Comparison of ENCODE assay signal across 9 cellular contexts in genomic region chr2:230661072-230661957, GRCh38. TPM values are rescaled to one million over a fixed set of nuclear protein-coding genes. Genes with fewer than 3 reads are reported as not detected.
DNase-seq lines count a peak whose midpoint lies in the region; ATAC-seq and TF ChIP-seq lines count a peak whose summit lies in the region.
"Had no signal": no experiment of that assay in that cellular context is flagged by ENCODE, and none has a peak within 500 bp of the region (broad histone marks: within the 10 kb centered on the region; RNA-seq: fewer than 3 reads in every experiment).

No MANE protein-coding gene starts in this region.

- peak; percentile 90 for DNase-seq in activated CD8-positive, alpha-beta memory T cell treated with anti-CD3 and anti-CD28 coated beads, Interleukin-2, amount 10 ng/mL, durations not matched to agents 7 days and 5 days
- DNase-seq in spleen (no peak), GM13977 (ENCODE audit: low spot score) (no peak), MG63 (no peak), Kasumi-1 (lab: John Stamatoyannopoulos, UW) (no peak), NCI-H2171 (lab: John Stamatoyannopoulos, UW) (no peak)

- peaks cover 14% of the 10 kb centered on the region for H3K36me3 Mint-ChIP-seq in activated CD8-positive, alpha-beta memory T cell treated with anti-CD3 and anti-CD28 coated beads, Interleukin-2, amount 10 ng/mL, durations not matched to agents 7 days and 5 days

- peak overlapping the region; percentile 85 for H3K4me3 Mint-ChIP-seq in activated CD8-positive, alpha-beta memory T cell treated with anti-CD3 and anti-CD28 coated beads, Interleukin-2, amount 10 ng/mL, durations not matched to agents 7 days and 5 days

- peaks cover 43 to 99% (median 84%) of the 10 kb centered on the region in 6 donors for H3K4me1 ChIP-seq in spleen
- H3K4me1 ChIP-seq: right lobe of liver had no signal

- no peaks in the 10 kb centered on the region for H3K27me3 Mint-ChIP-seq in activated CD8-positive, alpha-beta memory T cell treated with anti-CD3 and anti-CD28 coated beads, Interleukin-2, amount 10 ng/mL, durations not matched to agents 7 days and 5 days

- H3K4me1 Mint-ChIP-seq in activated CD8-positive, alpha-beta memory T cell treated with anti-CD3 and anti-CD28 coated beads, Interleukin-2, amount 10 ng/mL, durations not matched to agents 7 days and 5 days, result peaks cover 98% of the 10 kb centered on the region

- H3K27me3 ChIP-seq in spleen (replicated peaks in 1 of 7), result peaks cover 0 to 5% (median 0%) of the 10 kb centered on the region in 7 donors
- no peaks in the 10 kb centered on the region for H3K27me3 ChIP-seq in MG63
- H3K27me3 ChIP-seq: right lobe of liver had no signal

- H3K9me3 Mint-ChIP-seq in activated CD8-positive, alpha-beta memory T cell treated with anti-CD3 and anti-CD28 coated beads, Interleukin-2, amount 10 ng/mL, durations not matched to agents 7 days and 5 days (ENCODE audit: low read depth), result no peaks in the 10 kb centered on the region

- H3K36me3 ChIP-seq in spleen (no peaks in the 10 kb centered on the region), MG63 (no peaks in the 10 kb centered on the region)
- H3K36me3 ChIP-seq: right lobe of liver had no signal

- peak overlapping the region in 1 of 8 donors; percentile 13 for H3K4me3 ChIP-seq in spleen
- H3K4me3 ChIP-seq in MG63, result no peak overlapping the region
- H3K4me3 ChIP-seq: right lobe of liver had no signal

- ATAC-seq in GM18907 (IDR thresholded peaks at IDR 0.05; ENCODE audit: unreplicated experiment) (peak; percentile 48), HG03108 (IDR thresholded peaks at IDR 0.05; ENCODE audit: unreplicated experiment) (peak; percentile 25)
- peak; percentile 37 for ATAC-seq in activated CD8-positive, alpha-beta memory T cell treated with anti-CD3 and anti-CD28 coated beads, Interleukin-2, amount 10 ng/mL, durations not matched to agents 7 days and 5 days

- TF ChIP-seq CTCF in spleen (IDR thresholded peaks at IDR 0.05 in 8 of 11, conservative IDR thresholded peaks at IDR 0.05 in 3 of 11) (no peak), GM13977 (IDR thresholded peaks at IDR 0.05; ENCODE audit: extremely low read depth, insufficient read depth, missing control alignments) (no peak)

- peak overlapping the region; percentile 21 to 89 (median 82) for H3K27ac ChIP-seq in spleen

- TF ChIP-seq POLR2A in spleen (IDR thresholded peaks at IDR 0.05), result no peak

- intact Hi-C loops in spleen (cut with DNase I; ENCODE audit: low total_unique reads), result no loop called here

- no peaks in the 10 kb centered on the region for H3K9me3 ChIP-seq in spleen
- no peaks in the 10 kb centered on the region for H3K9me3 ChIP-seq in MG63
- H3K9me3 ChIP-seq: right lobe of liver had no signal

- WGBS in spleen, 5 donors, result 39 to 48% (median 46%) methylated on average over 8 of the region's 8 CpGs

- peak overlapping the region; percentile 99 for H3K27ac Mint-ChIP-seq in activated CD8-positive, alpha-beta memory T cell treated with anti-CD3 and anti-CD28 coated beads, Interleukin-2, amount 10 ng/mL, durations not matched to agents 7 days and 5 days

- CTCF ChIA-PET in activated CD8-positive, alpha-beta memory T cell treated with anti-CD3 and anti-CD28 coated beads, Interleukin-2, amount 10 ng/mL, durations not matched to agents 7 days and 5 days (lab: Charles Lee), result interaction anchor here (0.7 to 8.2 kb wide), 11 partner anchors 9 to 1892 kb away, joined by 3 to 60 read pairs (median 3); partner anchors contain the start of gene CAB39

- in situ Hi-C loops in GM13977 (cut with MboI; ENCODE audit: low pct_unique_long_range_greater_than_20kb, low sequenced_read_pairs, unreplicated experiment), result no loop called here

RNA-seq across cellular contexts. Expression of gene CAB39, which starts 51.3 kb away (rescaled TPM):
- 100 to 1,000 TPM; 148 to 174 TPM for total RNA-seq in activated CD8-positive, alpha-beta memory T cell treated with anti-CD3 and anti-CD28 coated beads, Interleukin-2, amount 10 ng/mL, durations not matched to agents 7 days and 5 days
- total RNA-seq in spleen, result 100 to 1,000 TPM in 3 of 7 donors, 10 to 100 TPM in 4; 74.8 to 120 (median 85.1) TPM
- 10 to 100 TPM; 24.4 to 42.0 (median 29.8) TPM for polyA plus RNA-seq in spleen
- total RNA-seq in MG63 (2014; rRNA removed; shearing (Covaris generic); ENCODE audit: low replicate concordance), result 31.8 and 34.2 TPM in 2 replicates
